1 cellular context compared by ENCODE assay signal in the genomic region with DNA sequence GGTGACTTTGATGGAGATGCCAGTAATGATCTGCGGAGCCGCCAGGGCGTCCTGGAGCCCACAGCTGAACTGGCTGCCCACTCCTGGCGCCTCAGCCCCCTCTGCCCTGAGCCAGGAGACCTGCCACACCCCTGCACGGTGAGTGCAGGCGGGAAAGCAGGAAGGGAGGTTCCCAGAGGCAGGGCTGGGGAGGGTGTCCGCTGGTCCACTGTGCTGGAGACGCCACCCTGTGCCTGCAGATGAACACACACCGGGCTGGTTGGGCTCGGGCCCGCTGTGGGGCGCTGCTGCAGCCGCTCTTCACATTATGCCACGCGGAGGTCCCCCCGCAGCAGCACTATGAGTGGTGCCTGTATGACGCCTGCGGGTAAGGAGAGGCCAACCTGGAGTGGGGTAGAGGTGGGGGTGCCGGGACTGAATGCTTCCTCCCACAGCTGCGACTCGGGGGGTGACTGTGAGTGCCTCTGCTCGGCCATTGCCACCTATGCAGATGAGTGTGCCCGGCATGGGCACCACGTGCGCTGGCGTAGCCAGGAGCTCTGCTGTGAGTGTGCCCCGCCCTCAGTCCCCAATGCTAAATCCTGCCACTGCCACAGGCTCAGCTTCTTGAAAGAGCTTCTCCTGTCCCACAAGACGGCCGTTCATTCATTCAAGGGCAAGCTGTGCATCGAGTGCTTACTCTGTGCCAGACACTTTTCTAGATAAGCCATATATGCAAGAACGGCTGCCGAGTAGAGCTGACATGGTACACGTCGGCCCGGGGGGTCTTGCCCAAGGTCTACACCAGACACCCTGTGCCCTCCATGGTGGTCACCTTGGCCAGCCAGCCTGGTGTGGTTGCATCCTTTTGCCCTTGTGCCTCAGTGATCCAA.
TF ChIP-seq lines count a peak whose summit lies in the region.

No MANE protein-coding gene starts in this region.

TF ChIP-seq in K562, 482 proteins besides CTCF, POLR2A, EP300 and RAD21 (continued from another document and continues in another):
- TF ChIP-seq MAFF (IDR thresholded peaks at IDR 0.05; ENCODE audit: low read length) (no peak), SAFB2 (IDR thresholded peaks at IDR 0.05; ENCODE audit: borderline replicate concordance, low read depth, low read length, severe bottlenecking) (no peak), KDM4B (IDR thresholded peaks at IDR 0.05; ENCODE audit: borderline replicate concordance in 2 of 2, low read depth in 1 of 2) (peak in 1 of 2 experiments; percentile 60; a peak in 1 of 4 replicates), ZNF449 (CRISPR knock-in tag; IDR thresholded peaks at IDR 0.05) (no peak), ZNF717 (CRISPR knock-in tag; IDR thresholded peaks at IDR 0.05) (no peak), ELF4 (CRISPR knock-in tag; IDR thresholded peaks at IDR 0.05) (no peak), MCM7 (IDR thresholded peaks at IDR 0.05) (no peak), HNRNPUL1 (IDR thresholded peaks at IDR 0.05; ENCODE audit: low read length) (no peak), TARDBP (IDR thresholded peaks at IDR 0.05) (0 out of 2 replicates have a peak, but pooled peaks have one; percentile 17), CREM (IDR thresholded peaks at IDR 0.05; ENCODE audit: low read depth) (peak; percentile 22; the same call in 1 of the 2 replicates), ZBED1 (IDR thresholded peaks at IDR 0.05) (no peak), GABPB1 (CRISPR knock-in tag; IDR thresholded peaks at IDR 0.05) (peak; percentile 61), NCOA4 (IDR thresholded peaks at IDR 0.05; ENCODE audit: partially characterized antibody) (no peak), EP400 (IDR thresholded peaks at IDR 0.05) (no peak), BACH1 (tag; IDR thresholded peaks at IDR 0.05) (no peak), AFF4 (CRISPR knock-in tag; IDR thresholded peaks at IDR 0.05) (no peak), L3MBTL2 (IDR thresholded peaks at IDR 0.05) (peak; percentile 95), NFXL1 (CRISPR knock-in tag; IDR thresholded peaks at IDR 0.05) (no peak), PCBP2 (IDR thresholded peaks at IDR 0.05; ENCODE audit: low read depth, low read length, poor library complexity, severe bottlenecking) (no peak), TOE1 (IDR thresholded peaks at IDR 0.05; ENCODE audit: borderline replicate concordance) (peak; percentile 58; the same call in 1 of the 2 replicates), TOE1 (CRISPR knock-in tag; IDR thresholded peaks at IDR 0.05; ENCODE audit: borderline replicate concordance, low read depth) (no peak; the same call in 1 of the 2 replicates), ZNF431 (CRISPR knock-in tag; IDR thresholded peaks at IDR 0.05) (peak; percentile 74), BCLAF1 (IDR thresholded peaks at IDR 0.05; ENCODE audit: borderline replicate concordance in 1 of 2, control insufficient read depth in 1 of 2, low read depth in 2 of 2, low read length in 1 of 2) (no peak), ZNF224 (CRISPR knock-in tag; IDR thresholded peaks at IDR 0.05) (no peak), ZNF668 (CRISPR knock-in tag; IDR thresholded peaks at IDR 0.05) (no peak), ZNF507 (tag; conservative IDR thresholded peaks at IDR 0.05) (no peak), ZNF280B (CRISPR knock-in tag; IDR thresholded peaks at IDR 0.05) (no peak), HMGXB4 (CRISPR knock-in tag; IDR thresholded peaks at IDR 0.05) (peak; percentile 79; the same call in 1 of the 2 replicates), VEZF1 (CRISPR knock-in tag; IDR thresholded peaks at IDR 0.05) (0 out of 2 replicates have a peak, but pooled peaks have one; percentile 26), ETS2 (tag; IDR thresholded peaks at IDR 0.05; ENCODE audit: borderline replicate concordance, poor library complexity, severe bottlenecking) (no peak), CCAR2 (IDR thresholded peaks at IDR 0.05; ENCODE audit: low read depth, low read length) (no peak), PHB (CRISPR knock-in tag; IDR thresholded peaks at IDR 0.05) (no peak), ZNF124 (CRISPR knock-in tag; IDR thresholded peaks at IDR 0.05) (no peak), ZZZ3 (IDR thresholded peaks at IDR 0.05) (no peak), ZBTB9 (CRISPR knock-in tag; IDR thresholded peaks at IDR 0.05) (peak; percentile 82; the same call in 1 of the 2 replicates), HDAC8 (tag; IDR thresholded peaks at IDR 0.05) (0 out of 2 replicates have a peak, but pooled peaks have one; percentile 12), NR2C1 (IDR thresholded peaks at IDR 0.05) (no peak), NR2C1 (tag; IDR thresholded peaks at IDR 0.05) (no peak)
- TF ChIP-seq, protein P1, sequence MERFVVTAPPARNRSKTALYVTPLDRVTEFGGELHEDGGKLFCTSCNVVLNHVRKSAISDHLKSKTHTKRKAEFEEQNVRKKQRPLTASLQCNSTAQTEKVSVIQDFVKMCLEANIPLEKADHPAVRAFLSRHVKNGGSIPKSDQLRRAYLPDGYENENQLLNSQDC (CRISPR knock-in tag; IDR thresholded peaks at IDR 0.05), result no peak
- TF ChIP-seq, protein P2, sequence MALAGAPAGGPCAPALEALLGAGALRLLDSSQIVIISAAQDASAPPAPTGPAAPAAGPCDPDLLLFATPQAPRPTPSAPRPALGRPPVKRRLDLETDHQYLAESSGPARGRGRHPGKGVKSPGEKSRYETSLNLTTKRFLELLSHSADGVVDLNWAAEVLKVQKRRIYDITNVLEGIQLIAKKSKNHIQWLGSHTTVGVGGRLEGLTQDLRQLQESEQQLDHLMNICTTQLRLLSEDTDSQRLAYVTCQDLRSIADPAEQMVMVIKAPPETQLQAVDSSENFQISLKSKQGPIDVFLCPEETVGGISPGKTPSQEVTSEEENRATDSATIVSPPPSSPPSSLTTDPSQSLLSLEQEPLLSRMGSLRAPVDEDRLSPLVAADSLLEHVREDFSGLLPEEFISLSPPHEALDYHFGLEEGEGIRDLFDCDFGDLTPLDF (CRISPR knock-in tag; IDR thresholded peaks at IDR 0.05), result peak; percentile 75; the same call in 1 of the 2 replicates
- TF ChIP-seq, protein P3, sequence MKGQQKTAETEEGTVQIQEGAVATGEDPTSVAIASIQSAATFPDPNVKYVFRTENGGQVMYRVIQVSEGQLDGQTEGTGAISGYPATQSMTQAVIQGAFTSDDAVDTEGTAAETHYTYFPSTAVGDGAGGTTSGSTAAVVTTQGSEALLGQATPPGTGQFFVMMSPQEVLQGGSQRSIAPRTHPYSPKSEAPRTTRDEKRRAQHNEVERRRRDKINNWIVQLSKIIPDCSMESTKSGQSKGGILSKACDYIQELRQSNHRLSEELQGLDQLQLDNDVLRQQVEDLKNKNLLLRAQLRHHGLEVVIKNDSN (CRISPR knock-in tag; IDR thresholded peaks at IDR 0.05), result 0 out of 2 replicates have a peak, but pooled peaks have one; percentile 4
